Comparison of ENCODE assay signal across 19 cellular contexts in the genomic region with DNA sequence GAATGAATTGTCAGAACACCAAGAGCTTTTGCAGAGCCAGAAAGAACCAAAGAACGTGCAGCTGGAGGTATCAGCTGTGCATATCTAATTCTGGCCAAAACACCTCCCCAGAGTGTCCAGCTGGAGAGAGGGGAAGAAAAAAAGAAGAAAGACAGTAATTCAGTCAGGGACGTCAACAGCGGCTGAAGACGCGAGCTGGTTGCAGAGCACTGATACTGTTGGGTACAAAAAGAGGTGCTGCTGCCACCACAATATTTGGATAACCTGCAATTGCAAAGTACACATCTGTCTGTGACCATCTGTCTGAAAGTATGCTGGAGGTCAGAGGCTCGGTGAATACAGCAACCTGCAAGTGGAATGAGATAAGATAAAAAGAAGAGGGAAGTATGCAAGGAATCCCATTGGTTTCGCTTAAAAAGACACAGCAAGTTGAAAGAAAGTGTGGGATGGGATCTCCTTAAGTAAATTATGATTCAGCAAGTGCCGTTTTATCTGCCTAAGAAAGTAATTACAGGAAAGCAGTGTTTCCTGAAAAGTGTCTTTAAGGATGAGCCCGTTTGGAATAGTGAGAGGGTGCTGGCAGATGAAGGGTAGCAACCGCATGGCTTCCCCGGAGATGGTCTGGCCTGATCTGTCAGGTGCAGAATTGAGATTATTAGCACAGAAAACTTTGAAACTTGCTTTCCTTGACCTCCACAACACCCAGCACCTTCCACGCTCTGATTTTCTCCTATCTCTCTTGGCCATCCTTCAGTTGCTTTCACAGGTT.
DNase-seq lines count a peak whose midpoint lies in the region; ATAC-seq, FAIRE-seq and TF ChIP-seq lines count a peak whose summit lies in the region.
"Had no signal": no experiment of that assay in that cellular context is flagged by ENCODE, and none has a peak within 500 bp of the region (broad histone marks: within the 10 kb centered on the region; RNA-seq: fewer than 3 reads in every experiment).

No MANE protein-coding gene starts in this region.

- POLR2A ChIA-PET in K562 (lab: Yijun Ruan, JAX): no interaction called here

- CTCF ChIA-PET in K562 (lab: Yijun Ruan, JAX; ENCODE audit: low intra/inter-chr PET ratio): interaction anchor here (0.6 kb wide), 1 partner anchor 24 kb away, joined by 4 read pairs; no protein-coding TSS in a partner anchor

- H3K4me1 ChIP-seq in left ventricle myocardium inferior (peaks cover 14% of the 10 kb centered on the region), K562 (replicated peaks in 1 of 2; ENCODE audit: control insufficient read depth in 2 of 2, insufficient read depth in 2 of 2, low read length in 2 of 2) (peaks cover 4 to 25% of the 10 kb centered on the region in 2 experiments), transverse colon (no peaks in the 10 kb centered on the region)
- H3K4me1 ChIP-seq: prostate gland had no signal

- ATAC-seq in Right ventricle myocardium inferior (peak; percentile 45), K562 (peak; percentile 72), HG03460 (IDR thresholded peaks at IDR 0.05; ENCODE audit: unreplicated experiment) (no peak)
- ATAC-seq: stimulated activated naive B cell treated with anti-CD40 and anti-IgM and Interleukin-4, amounts not matched to agents 10 μg/mL and 1 μg/mL and 100 μg/mL, for 72 hours; upper lobe of right lung had no signal

- peak; percentile 78 for TF ChIP-seq EP300 in K562 (IDR thresholded peaks at IDR 0.05; ENCODE audit: low read length)
- TF ChIP-seq EP300 in transverse colon (IDR thresholded peaks at IDR 0.05; ENCODE audit: low read depth): no peak

- no peak overlapping the region for H3K9ac ChIP-seq in K562 (ENCODE audit: insufficient read depth in 1 of 2, low read depth in 2 of 2, low read length in 2 of 2)
- H3K9ac ChIP-seq: KMS-11 had no signal

- no peak overlapping the region for H2AFZ ChIP-seq in K562 (ENCODE audit: low read depth, low read length)

- WGBS in K562 (ENCODE audit: insufficient coverage, low coverage, missing lambda C conversion rate): 0% methylated on average over 12 of the region's 12 CpGs
- 64 to 73% methylated on average over 8 to 12 of the region's 12 CpGs for WGBS in transverse colon (ENCODE audit: low coverage in 1 of 2), 2 donors

- intact Hi-C loops in Right ventricle myocardium inferior (cut with DNase I): no loop called here
- intact Hi-C loops in left ventricle myocardium inferior (cut with micrococcal nuclease): no loop called here
- intact Hi-C loops in K562 (cut with micrococcal nuclease): no loop called here
- intact Hi-C loops in transverse colon (cut with DNase I; ENCODE audit: low total_unique reads): no loop called here

- no peaks in the 10 kb centered on the region for H3K79me2 ChIP-seq in K562 (ENCODE audit: control insufficient read depth, insufficient read depth, low read length)

- FAIRE-seq in K562 (lab: Jason Lieb, UNC): peak; percentile 90

- TF ChIP-seq RAD21 in K562 (CRISPR knock-in tag; conservative IDR thresholded peaks at IDR 0.05 in 1 of 2, IDR thresholded peaks at IDR 0.05 in 1 of 2): no peak

- no peak overlapping the region; the same call in 1 of the 2 replicates for H3K4me2 ChIP-seq in K562 (ENCODE audit: insufficient read depth, low read length)
- H3K4me2 ChIP-seq: KMS-11 had no signal

- no peak overlapping the region for H3K27ac ChIP-seq in left ventricle myocardium inferior (replicated peaks)
- no peak overlapping the region for H3K27ac ChIP-seq in K562 (ENCODE audit: extremely low read depth, low read depth, low read length)
- peak overlapping the region in 2 of 4 donors; percentile 28 to 46 for H3K27ac ChIP-seq in transverse colon
- H3K27ac ChIP-seq: KMS-11, prostate gland, SK-N-MC, upper lobe of right lung had no signal

- no TSS peak for BruUV-seq in K562 (replicated peaks; lab: Mats Ljungman, UMichigan)

- no peak for DNase-seq in Right ventricle myocardium inferior (ENCODE audit: missing footprints)
- DNase-seq in left ventricle myocardium inferior: no peak
- peak; percentile 19 for DNase-seq in HuH-7 (ENCODE audit: low spot score)
- peak; percentile 25 to 75 (median 36) for DNase-seq in K562 (ENCODE audit: extremely low read depth in 1 of 4, low spot score in 3 of 4)
- peak; percentile 47 for DNase-seq in transverse colon
- no peak for DNase-seq in islet precursor cell
- no peak for DNase-seq in NK-92 (lab: John Stamatoyannopoulos, UW; ENCODE audit: unreplicated experiment)
- DNase-seq: activated CD4-positive, alpha-beta T cell treated with anti-CD3 and anti-CD28 coated beads, Interleukin-2, amount 50 U/mL, for 1 hour; activated T-cell treated with anti-CD3 and anti-CD28 coated beads, Interleukin-2, amount 50 U/mL, for 48 hours; endodermal cell; naive B cell; NCI-H2227 treated with DMSO at 0.1 percent for 48 hours; stimulated activated naive B cell treated with anti-CD40 and anti-IgM and Interleukin-4, amounts not matched to agents 10 μg/mL and 1 μg/mL and 100 μg/mL, for 72 hours; T1000; upper lobe of right lung had no signal

- H3K27me3 ChIP-seq in left ventricle myocardium inferior (ENCODE audit: low read depth): no peaks in the 10 kb centered on the region
- no peaks in the 10 kb centered on the region for H3K27me3 ChIP-seq in K562 (ENCODE audit: control insufficient read depth in 2 of 2, insufficient read depth in 2 of 2, low read length in 2 of 2)
- no peaks in the 10 kb centered on the region for H3K27me3 ChIP-seq in transverse colon
- H3K27me3 ChIP-seq: upper lobe of right lung had no signal

- in situ Hi-C loops in K562 (cut with MboI) (no loop called here), transverse colon (cut with MboI; ENCODE audit: low pct_ligation_motif_present in 1 of 4, low pct_unique_long_range_greater_than_20kb in 1 of 4, low sequenced_read_pairs in 3 of 4) (no loop called here)

- H3K9me1 ChIP-seq in K562 (ENCODE audit: control insufficient read depth, insufficient read depth, low read length): no peaks in the 10 kb centered on the region

- no peaks in the 10 kb centered on the region for H4K20me1 ChIP-seq in K562 (replicated peaks; ENCODE audit: control insufficient read depth, insufficient read depth, low read length)

- H3K4me3 ChIP-seq in left ventricle myocardium inferior (no peak overlapping the region), K562 (no peak overlapping the region), transverse colon (no peak overlapping the region)
- H3K4me3 ChIP-seq: prostate gland, SK-N-MC, upper lobe of right lung had no signal

- H3K9me3 ChIP-seq in left ventricle myocardium inferior (replicated peaks) (no peaks in the 10 kb centered on the region), K562 (replicated peaks; ENCODE audit: control insufficient read depth, insufficient read depth, low read depth, low read length) (no peaks in the 10 kb centered on the region), transverse colon (no peaks in the 10 kb centered on the region)
- H3K9me3 ChIP-seq: prostate gland, upper lobe of right lung had no signal

- TF ChIP-seq CTCF in left ventricle myocardium inferior (IDR thresholded peaks at IDR 0.05; ENCODE audit: borderline replicate concordance): no peak
- TF ChIP-seq CTCF in K562 (IDR thresholded peaks at IDR 0.05 in 2 of 3, conservative IDR thresholded peaks at IDR 0.05 in 1 of 3; ENCODE audit: insufficient read depth in 2 of 3, low read depth in 1 of 3, low read length in 3 of 3): no peak
- no peak for TF ChIP-seq CTCF in transverse colon (IDR thresholded peaks at IDR 0.05)

- no peaks in the 10 kb centered on the region for H3K36me3 ChIP-seq in left ventricle myocardium inferior
- H3K36me3 ChIP-seq in K562 (ENCODE audit: control insufficient read depth, insufficient read depth, low read length): no peaks in the 10 kb centered on the region
- no peaks in the 10 kb centered on the region for H3K36me3 ChIP-seq in transverse colon
- H3K36me3 ChIP-seq: prostate gland, upper lobe of right lung had no signal

- no peak for TF ChIP-seq POLR2A in K562 (conservative IDR thresholded peaks at IDR 0.05)
- no peak for TF ChIP-seq POLR2A in transverse colon (IDR thresholded peaks at IDR 0.05)

TF ChIP-seq in K562, 482 proteins besides CTCF, POLR2A, EP300 and RAD21 (continues in another document):
- TF ChIP-seq, protein P1, sequence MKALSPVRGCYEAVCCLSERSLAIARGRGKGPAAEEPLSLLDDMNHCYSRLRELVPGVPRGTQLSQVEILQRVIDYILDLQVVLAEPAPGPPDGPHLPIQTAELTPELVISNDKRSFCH (CRISPR knock-in tag; IDR thresholded peaks at IDR 0.05): no peak
- TF ChIP-seq, protein P1 (tag; IDR thresholded peaks at IDR 0.05): peak; percentile 82
- TF ChIP-seq FOXA3 (CRISPR knock-in tag; conservative IDR thresholded peaks at IDR 0.05 in 1 of 2, IDR thresholded peaks at IDR 0.05 in 1 of 2): peak; percentile 88 to 90; a peak in 3 of 4 replicates
- no peak for TF ChIP-seq NR1H2 (CRISPR knock-in tag; IDR thresholded peaks at IDR 0.05)
- TF ChIP-seq ETS1 (conservative IDR thresholded peaks at IDR 0.05; ENCODE audit: control insufficient read depth, low read depth, low read length): no peak
- no peak for TF ChIP-seq ZBTB12 (CRISPR knock-in tag; IDR thresholded peaks at IDR 0.05)
- TF ChIP-seq JUND (IDR thresholded peaks at IDR 0.05; ENCODE audit: borderline replicate concordance, low read depth, low read length): peak; percentile 11; the same call in 1 of the 2 replicates
- peak; percentile 68; the same call in 1 of the 3 replicates for TF ChIP-seq JUND (tag; IDR thresholded peaks at IDR 0.05; ENCODE audit: borderline replicate concordance, low read depth, low read length)
- peak; percentile 78 for TF ChIP-seq DPF2 (IDR thresholded peaks at IDR 0.05)

Comparison
In these comparisons a context has a peak if more than half of its experiments do, and no peak if none do; other contexts are left out.
1. DNase-seq: peak in HuH-7 (single experiment), K562 (4 of 4) and transverse colon (single experiment); none in Right ventricle myocardium inferior (single experiment), left ventricle myocardium inferior (single experiment), islet precursor cell (single experiment) and NK-92 (single experiment).